ENCODE assay signal across 8 cellular contexts in the genomic region with DNA sequence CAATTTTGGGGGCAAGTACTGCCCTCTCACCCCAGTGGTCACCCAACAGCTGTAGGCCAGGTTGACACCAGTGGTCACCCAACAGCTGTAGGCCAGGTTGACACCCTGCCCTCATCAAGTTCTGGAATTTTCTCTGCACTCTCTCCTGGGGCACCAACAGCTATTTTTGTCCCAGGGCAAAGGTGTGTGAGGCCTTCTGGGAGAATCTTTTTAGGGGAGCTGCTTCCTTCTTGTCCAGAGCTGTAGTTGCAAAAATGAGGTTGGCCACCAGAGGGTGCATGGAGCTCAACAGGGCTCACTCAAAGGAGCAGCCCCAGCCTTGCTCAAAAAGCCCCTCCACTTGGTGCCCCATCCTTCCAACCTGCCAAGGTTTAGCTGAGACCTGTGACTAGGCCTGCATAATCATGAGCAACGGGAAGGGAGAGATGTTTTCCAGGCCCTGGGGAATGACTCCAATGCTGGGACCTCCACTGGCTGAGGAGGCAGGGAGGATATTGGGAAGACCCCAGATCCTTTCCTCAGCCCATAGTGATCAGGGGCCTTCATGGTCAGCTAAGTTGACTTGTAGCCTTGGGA. TPM values are rescaled to one million over a fixed set of nuclear protein-coding genes. Genes with fewer than 3 reads are reported as not detected.
DNase-seq lines count a peak whose midpoint lies in the region; ATAC-seq and TF ChIP-seq lines count a peak whose summit lies in the region.

No MANE protein-coding gene starts in this region.

- H3K27ac ChIP-seq in VCaP: no peak overlapping the region

- DNase-seq in DMS153 treated with DMSO at 0.1 percent for 48 hours (lab: John Stamatoyannopoulos, UW; ENCODE audit: unreplicated experiment) (peak; percentile 22), MV-4-11 (lab: John Stamatoyannopoulos, UW) (peak; percentile 50), left colon (peak; percentile 66 to 88)
- peak; percentile 13 to 71 (median 36) for DNase-seq in stimulated activated CD4-positive, alpha-beta T cell treated with anti-CD3 and anti-CD28 coated beads, TNF-alpha, amount 100 ng/mL, for 1 hour (ENCODE audit: low read depth in 3 of 3, low spot score in 1 of 3)

- H3K36me3 Mint-ChIP-seq in brain: no peaks in the 10 kb centered on the region

- peaks cover 8 to 20% (median 13%) of the 10 kb centered on the region in 5 experiments for H3K9me3 Mint-ChIP-seq in brain

- TF ChIP-seq CTCF in VCaP (conservative IDR thresholded peaks at IDR 0.05) (peak; percentile 81), brain (conservative IDR thresholded peaks at IDR 0.05) (peak; percentile 77 to 85)

- ATAC-seq in GM21723 (IDR thresholded peaks at IDR 0.05; ENCODE audit: unreplicated experiment) (peak; percentile 72), left colon (peak; percentile 84), GM21786 (IDR thresholded peaks at IDR 0.05; ENCODE audit: unreplicated experiment) (no peak)

- intact Hi-C loops in left colon (cut with DNase I, micrococcal nuclease): no loop called here

- H3K27me3 Mint-ChIP-seq in brain: peaks cover 1% of the 10 kb centered on the region

- no peaks in the 10 kb centered on the region for H3K4me1 Mint-ChIP-seq in brain

- no peak overlapping the region for H3K27ac Mint-ChIP-seq in brain

- H3K4me3 Mint-ChIP-seq in brain: no peak overlapping the region

RNA-seq across cellular contexts. Expression of gene P4HA2, which starts 10.6 kb away (rescaled TPM):
- 8.4 TPM for polyA plus RNA-seq in brain (ENCODE audit: insufficient read depth, low read depth, low replicate concordance)
- total RNA-seq in left colon: 10 to 100 TPM; 56.7 to 69.4 TPM

RNA-seq across cellular contexts. Expression of gene PDLIM4, which starts 19.2 kb away (rescaled TPM):
- polyA plus RNA-seq in brain (ENCODE audit: insufficient read depth, low read depth, low replicate concordance): 15.9 TPM
- 10 to 100 TPM in 1 of 2 donors, 1 to 10 TPM in 1; 1.5 to 11.9 TPM for total RNA-seq in left colon

RNA-seq across cellular contexts. Expression of gene SLC22A4, which starts 55.9 kb away (rescaled TPM):
- polyA plus RNA-seq in brain (ENCODE audit: insufficient read depth, low read depth, low replicate concordance): 0.76 TPM
- 1 to 10 TPM; 3.8 to 7.3 TPM for total RNA-seq in left colon

Comparison
In these comparisons a context has a peak if more than half of its experiments do, and no peak if none do; other contexts are left out.
1. DNase-seq: peak in every context shown above with its lines; median percentile 77 in left colon; 50 in MV-4-11; 36 in stimulated activated CD4-positive, alpha-beta T cell treated with anti-CD3 and anti-CD28 coated beads, TNF-alpha, amount 100 ng/mL, for 1 hour; 22 in DMS153 treated with DMSO at 0.1 percent for 48 hours.